8 cellular contexts compared by ENCODE assay signal in the genomic region with DNA sequence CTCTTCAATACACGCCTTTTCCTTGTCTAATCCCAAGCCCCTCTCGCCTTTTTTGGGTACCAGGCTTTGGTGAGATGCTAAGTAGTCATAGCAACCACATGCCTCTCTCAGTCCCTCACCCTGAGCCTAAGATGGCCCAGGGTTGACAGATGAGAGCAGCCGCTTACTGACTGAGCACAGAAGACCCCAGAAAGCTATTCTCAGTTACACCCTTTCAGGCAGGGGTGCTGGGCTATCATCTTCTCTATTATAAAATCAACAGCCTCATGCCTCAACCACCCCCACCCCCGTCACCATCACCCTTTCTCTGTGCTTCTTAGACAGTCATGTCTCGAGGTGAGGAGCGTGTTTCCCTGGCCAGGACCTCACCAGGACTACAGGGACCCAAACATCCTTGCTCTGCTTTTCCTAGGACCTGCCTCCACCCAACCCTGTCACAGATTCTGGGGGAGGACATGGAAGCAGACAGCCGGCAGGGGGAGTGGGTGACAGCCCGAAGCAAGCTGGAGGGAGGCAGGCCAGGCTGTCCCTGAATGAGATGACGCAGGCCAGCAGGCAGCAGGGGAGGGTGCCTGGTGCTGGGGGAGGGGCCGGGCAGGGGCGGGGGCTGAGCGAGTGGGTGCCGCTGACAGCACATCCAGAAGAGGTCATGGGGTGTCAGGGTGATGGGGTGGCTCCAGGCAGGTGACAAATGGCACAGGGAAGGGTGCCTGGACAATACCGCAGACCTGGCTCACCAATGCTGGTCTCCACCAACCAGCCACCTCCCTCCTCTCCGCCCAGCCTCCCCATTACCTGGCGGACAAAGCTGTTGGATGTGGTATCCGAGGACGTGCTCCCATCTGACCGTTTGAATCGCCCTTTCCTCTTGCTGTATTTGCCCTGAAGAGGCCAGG. TPM values are rescaled to one million over a fixed set of nuclear protein-coding genes. Genes with fewer than 3 reads are reported as not detected.
DNase-seq lines count a peak whose midpoint lies in the region; ATAC-seq, FAIRE-seq and TF ChIP-seq lines count a peak whose summit lies in the region.

No MANE protein-coding gene starts in this region.

- H3K4me2 ChIP-seq in HepG2 (ENCODE audit: low read depth, low read length), result peak overlapping the region; percentile 48; the same call in 1 of the 2 replicates

- H3K4me1 ChIP-seq in A673 (ENCODE audit: insufficient read depth, low read length, poor library complexity, severe bottlenecking) (peaks cover 22% of the 10 kb centered on the region), HUES6 (ENCODE audit: control insufficient read depth, insufficient read depth, low read length) (peaks cover 29% of the 10 kb centered on the region), HepG2 (ENCODE audit: insufficient read depth, low read length) (peaks cover 40% of the 10 kb centered on the region), kidney (ENCODE audit: control insufficient read depth in 1 of 2, insufficient read depth in 1 of 2, low read depth in 1 of 2, low read length in 2 of 2) (peaks cover 0 to 2% of the 10 kb centered on the region in 2 donors)

- no TSS peak for BruUV-seq in A673 (replicated peaks; lab: Mats Ljungman, UMichigan)
- BruUV-seq in HepG2 (replicated peaks; lab: Mats Ljungman, UMichigan), result no TSS peak

- H2AFZ ChIP-seq in HepG2 (ENCODE audit: low read length), result no peak overlapping the region

- DNase-seq in A673 (ENCODE audit: low spot score), result peak; percentile 72
- peak; percentile 23 to 64 for DNase-seq in cerebellar nuclear complex (lab: John Stamatoyannopoulos, UW)
- DNase-seq in HepG2 (ENCODE audit: low spot score), result peak; percentile 80
- DNase-seq in KBM-7, result no peak
- no peak for DNase-seq in kidney
- no peak for DNase-seq in GM19238 (ENCODE audit: insufficient read length, low spot score)
- DNase-seq in NCI-H446 treated with DMSO at 0.1 percent for 48 hours (lab: John Stamatoyannopoulos, UW), result no peak

- H4K20me1 ChIP-seq in HepG2 (ENCODE audit: insufficient read depth, low read length), result no peaks in the 10 kb centered on the region

- H3K36me3 ChIP-seq in A673 (ENCODE audit: insufficient read depth, low read length, poor library complexity, severe bottlenecking) (peaks cover 3% of the 10 kb centered on the region), HUES6 (ENCODE audit: control insufficient read depth, insufficient read depth, low read length) (peaks cover 29% of the 10 kb centered on the region), HepG2 (replicated peaks in 1 of 2; ENCODE audit: control insufficient read depth in 1 of 2, insufficient read depth in 2 of 2, low read length in 2 of 2) (no peaks in the 10 kb centered on the region), kidney (ENCODE audit: control insufficient read depth in 1 of 2, insufficient read depth in 2 of 2, low read length in 2 of 2) (peaks cover 0 to 4% of the 10 kb centered on the region in 2 donors)

- POLR2A ChIA-PET in A673 (lab: Charles Lee; ENCODE audit: low non-redundant PET) (no interaction called here), HepG2 (lab: Yijun Ruan, JAX) (no interaction called here)

- TF ChIP-seq RAD21 in HepG2 (CRISPR knock-in tag; IDR thresholded peaks at IDR 0.05), result peak; percentile 69

- H3K9me3 ChIP-seq in A673 (ENCODE audit: low read depth, low read length, poor library complexity, severe bottlenecking), result no peaks in the 10 kb centered on the region
- no peaks in the 10 kb centered on the region for H3K9me3 ChIP-seq in HUES6 (ENCODE audit: control insufficient read depth, insufficient read depth, low read depth, low read length)
- H3K9me3 ChIP-seq in HepG2 (ENCODE audit: low read length), result no peaks in the 10 kb centered on the region
- no peaks in the 10 kb centered on the region for H3K9me3 ChIP-seq in kidney (ENCODE audit: control insufficient read depth in 1 of 2, low read length in 2 of 2)

- H3K9ac ChIP-seq in HUES6 (ENCODE audit: low read length), result peak overlapping the region; percentile 49
- no peak overlapping the region for H3K9ac ChIP-seq in HepG2 (ENCODE audit: insufficient read depth, low read depth, low read length)
- H3K9ac ChIP-seq in kidney (ENCODE audit: low read length in 2 of 2), result no peak overlapping the region

- in situ Hi-C loops in HepG2 (cut with HindIII; ENCODE audit: extremely low pct_ligation_motif_present, low pct_unique_long_range_greater_than_20kb), result no loop called here
- in situ Hi-C loops in KBM-7 (cut with MboI; ENCODE audit: low pct_unique_long_range_greater_than_20kb, low sequenced_read_pairs), result no loop called here

- H3K79me2 ChIP-seq in HepG2 (ENCODE audit: insufficient read depth, low read length), result no peaks in the 10 kb centered on the region

- FAIRE-seq in HepG2 (lab: Jason Lieb, UNC), result peak; percentile 90
- FAIRE-seq in kidney (lab: Jason Lieb, UNC), result no peak

- intact Hi-C loops in A673 (cut with micrococcal nuclease; ENCODE audit: unreplicated experiment), result no loop called here
- intact Hi-C loops in HepG2 (cut with micrococcal nuclease; ENCODE audit: unreplicated experiment), result loop anchor here (5.0 kb wide), 1 partner anchor 48 kb away; no protein-coding TSS in a partner anchor
- intact Hi-C loops in kidney (cut with DNase I), result no loop called here

- H3K27me3 ChIP-seq in A673 (replicated peaks; ENCODE audit: insufficient read depth, low read depth, low read length, poor library complexity) (no peaks in the 10 kb centered on the region), HUES6 (ENCODE audit: control insufficient read depth, insufficient read depth, low read length) (no peaks in the 10 kb centered on the region), HepG2 (ENCODE audit: control insufficient read depth in 1 of 2, insufficient read depth in 2 of 2, low read length in 2 of 2) (no peaks in the 10 kb centered on the region)

- no peak for TF ChIP-seq POLR2A in HepG2 (IDR thresholded peaks at IDR 0.05; ENCODE audit: insufficient read depth in 1 of 2, low read depth in 2 of 2, low read length in 2 of 2)

- CTCF ChIA-PET in A673 (lab: Charles Lee), result interaction anchor here (0.6 to 1.3 kb wide), 5 partner anchors 13 to 77 kb away, joined by 3 to 8 read pairs (median 6); no protein-coding TSS in a partner anchor
- CTCF ChIA-PET in HepG2 (lab: Yijun Ruan, JAX; ENCODE audit: low intra/inter-chr PET ratio, low total read pairs), result interaction anchor here (0.9 to 1.7 kb wide), 3 partner anchors 42 to 50 kb away, joined by 3 to 6 read pairs (median 3); no protein-coding TSS in a partner anchor

- no peak overlapping the region for H3K27ac ChIP-seq in A673 (ENCODE audit: low read depth, low read length, poor library complexity, severe bottlenecking)
- no peak overlapping the region for H3K27ac ChIP-seq in HUES6 (ENCODE audit: low read depth, low read length)
- no peak overlapping the region for H3K27ac ChIP-seq in HepG2 (ENCODE audit: extremely low read length, insufficient read depth, low read length)
- no peak overlapping the region for H3K27ac ChIP-seq in kidney (ENCODE audit: low read depth in 2 of 2, low read length in 2 of 2)

- 31% methylated on average over 18 of the region's 20 CpGs for WGBS in HepG2 (ENCODE audit: low lambda C conversion rate)

- H3K4me3 ChIP-seq in A673 (ENCODE audit: low read depth, low read length, poor library complexity, severe bottlenecking) (no peak overlapping the region), HUES6 (ENCODE audit: low read depth, low read length) (peak overlapping the region; percentile 66), HepG2 (replicated peaks in 1 of 3; ENCODE audit: insufficient read depth in 1 of 3, low read depth in 2 of 3, low read length in 3 of 3) (peak overlapping the region in 1 of 3 experiments; percentile 34; a peak in 1 of 6 replicates), kidney (ENCODE audit: low read length in 2 of 2) (no peak overlapping the region)

- peak; percentile 89 for ATAC-seq in HepG2

- TF ChIP-seq EP300 in HepG2 (IDR thresholded peaks at IDR 0.05; ENCODE audit: low read depth in 2 of 2, low read length in 2 of 2) (no peak), HepG2 (CRISPR knock-in tag; IDR thresholded peaks at IDR 0.05; ENCODE audit: borderline replicate concordance) (no peak)

- peak; percentile 56 for TF ChIP-seq CTCF in A673 (conservative IDR thresholded peaks at IDR 0.05; ENCODE audit: low read depth, low read length)
- peak; percentile 69 for TF ChIP-seq CTCF in HepG2 (CRISPR knock-in tag; IDR thresholded peaks at IDR 0.05)
- TF ChIP-seq CTCF in kidney (IDR thresholded peaks at IDR 0.05; ENCODE audit: borderline replicate concordance, extremely low read depth, insufficient read depth), result no peak

RNA-seq across cellular contexts. Expression of gene CACNB1, which starts 3.1 kb away (rescaled TPM):
- total RNA-seq in A673 (2021) (8.0 and 10.4 TPM in 2 replicates), HepG2 (2016; rRNA removed; fragmentation: Illumina TruSeq; extraction: Trizol) (0.60 and 0.75 TPM in 2 replicates), kidney (9.9 TPM)
- 0.26 and 0.71 TPM in 2 replicates for total RNA-seq in HepG2 (2016; cell fraction: cytosol; rRNA removed; fragmentation: Illumina TruSeq; extraction: Trizol; ENCODE audit: low read depth)
- 0.19 and 0.84 TPM in 2 replicates for total RNA-seq in HepG2 (2016; cell fraction: insoluble cytoplasmic fraction; rRNA removed; fragmentation: Illumina TruSeq; extraction: Trizol)
- total RNA-seq in HepG2 (2016; cell fraction: membrane; rRNA removed; fragmentation: Illumina TruSeq; extraction: Trizol), result 0.34 and 0.48 TPM in 2 replicates
- total RNA-seq in HepG2 (2016; cell fraction: nucleus; rRNA removed; fragmentation: Illumina TruSeq; extraction: Trizol), result 1.8 TPM in 2 replicates
- polyA plus RNA-seq in HepG2 (2011; rRNA removed) (1.5 and 2.9 TPM in 2 replicates), kidney (ENCODE audit: insufficient read depth, low read depth, low replicate concordance) (1.4 TPM)
- polyA plus RNA-seq in HepG2 (2011; cell fraction: cytosol; rRNA removed), result 0.50 and 0.51 TPM in 2 replicates
- polyA plus RNA-seq in HepG2 (2011; cell fraction: nucleus; rRNA removed), result 8.4 and 12.2 TPM in 2 replicates
- polyA plus RNA-seq in HepG2 (2012), result 1.3 and 1.5 TPM in 2 replicates
- polyA plus RNA-seq in HepG2 (2016; cell fraction: cytosol; fragmentation: Illumina TruSeq; extraction: Trizol; ENCODE audit: low read depth), result 0.28 and 0.34 TPM in 2 replicates
- polyA plus RNA-seq in HepG2 (2016; cell fraction: insoluble cytoplasmic fraction; fragmentation: Illumina TruSeq; extraction: Trizol; ENCODE audit: low read depth), result 0.47 and 0.96 TPM in 2 replicates
- 0.38 and 0.40 TPM in 2 replicates for polyA plus RNA-seq in HepG2 (2016; cell fraction: membrane; fragmentation: Illumina TruSeq; extraction: Trizol; ENCODE audit: low read depth)
- polyA plus RNA-seq in HepG2 (2016; cell fraction: nucleus; fragmentation: Illumina TruSeq; extraction: Trizol; ENCODE audit: insufficient read depth, low read depth), result 4.7 and 7.2 TPM in 2 replicates
- 4.4 and 8.5 TPM in 2 replicates for polyA minus RNA-seq in HepG2 (2011; rRNA and poly(A)+ RNA removed; ENCODE audit: low replicate concordance)
- 0.40 and 1.3 TPM in 2 replicates for polyA minus RNA-seq in HepG2 (2011; cell fraction: cytosol; rRNA and poly(A)+ RNA removed)
- 3.0 and 5.8 TPM in 2 replicates for polyA minus RNA-seq in HepG2 (2011; cell fraction: nucleus; rRNA and poly(A)+ RNA removed)

RNA-seq across cellular contexts. Expression of gene RPL19, which starts 5.7 kb away (rescaled TPM):
- total RNA-seq in A673 (2021) (950 and 1,115 TPM in 2 replicates), HepG2 (2016; rRNA removed; fragmentation: Illumina TruSeq; extraction: Trizol) (2,768 and 3,257 TPM in 2 replicates), kidney (1,460 TPM)
- total RNA-seq in HepG2 (2016; cell fraction: cytosol; rRNA removed; fragmentation: Illumina TruSeq; extraction: Trizol; ENCODE audit: low read depth), result 3,353 and 3,708 TPM in 2 replicates
- 2,694 and 3,334 TPM in 2 replicates for total RNA-seq in HepG2 (2016; cell fraction: insoluble cytoplasmic fraction; rRNA removed; fragmentation: Illumina TruSeq; extraction: Trizol)
- 5,175 and 5,294 TPM in 2 replicates for total RNA-seq in HepG2 (2016; cell fraction: membrane; rRNA removed; fragmentation: Illumina TruSeq; extraction: Trizol)
- total RNA-seq in HepG2 (2016; cell fraction: nucleus; rRNA removed; fragmentation: Illumina TruSeq; extraction: Trizol), result 990 and 1,076 TPM in 2 replicates
- polyA plus RNA-seq in HepG2 (2011; rRNA removed) (2,522 and 2,554 TPM in 2 replicates), kidney (ENCODE audit: insufficient read depth, low read depth, low replicate concordance) (2,512 TPM)
- 3,383 and 3,728 TPM in 2 replicates for polyA plus RNA-seq in HepG2 (2011; cell fraction: cytosol; rRNA removed)
- 768 and 1,029 TPM in 2 replicates for polyA plus RNA-seq in HepG2 (2011; cell fraction: nucleus; rRNA removed)
- 2,340 and 2,506 TPM in 2 replicates for polyA plus RNA-seq in HepG2 (2012)
- polyA plus RNA-seq in HepG2 (2016; cell fraction: cytosol; fragmentation: Illumina TruSeq; extraction: Trizol; ENCODE audit: low read depth), result 5,160 and 5,701 TPM in 2 replicates
- polyA plus RNA-seq in HepG2 (2016; cell fraction: insoluble cytoplasmic fraction; fragmentation: Illumina TruSeq; extraction: Trizol; ENCODE audit: low read depth), result 4,287 and 4,430 TPM in 2 replicates
- 6,675 and 6,831 TPM in 2 replicates for polyA plus RNA-seq in HepG2 (2016; cell fraction: membrane; fragmentation: Illumina TruSeq; extraction: Trizol; ENCODE audit: low read depth)
- polyA plus RNA-seq in HepG2 (2016; cell fraction: nucleus; fragmentation: Illumina TruSeq; extraction: Trizol; ENCODE audit: insufficient read depth, low read depth), result 2,116 and 2,174 TPM in 2 replicates
- 413 and 602 TPM in 2 replicates for polyA minus RNA-seq in HepG2 (2011; rRNA and poly(A)+ RNA removed; ENCODE audit: low replicate concordance)
- polyA minus RNA-seq in HepG2 (2011; cell fraction: cytosol; rRNA and poly(A)+ RNA removed), result 764 and 846 TPM in 2 replicates
- 184 and 212 TPM in 2 replicates for polyA minus RNA-seq in HepG2 (2011; cell fraction: nucleus; rRNA and poly(A)+ RNA removed)

RNA-seq across cellular contexts. Expression of gene ARL5C, which starts 28.4 kb away (rescaled TPM):
- total RNA-seq in A673 (2021) (not detected in 2 replicates), HepG2 (2016; rRNA removed; fragmentation: Illumina TruSeq; extraction: Trizol) (not detected in 2 replicates), kidney (not detected)
- not detected in 2 replicates for total RNA-seq in HepG2 (2016; cell fraction: cytosol; rRNA removed; fragmentation: Illumina TruSeq; extraction: Trizol; ENCODE audit: low read depth)
- not detected in 2 replicates for total RNA-seq in HepG2 (2016; cell fraction: insoluble cytoplasmic fraction; rRNA removed; fragmentation: Illumina TruSeq; extraction: Trizol)
- total RNA-seq in HepG2 (2016; cell fraction: membrane; rRNA removed; fragmentation: Illumina TruSeq; extraction: Trizol), result not detected in 2 replicates
- total RNA-seq in HepG2 (2016; cell fraction: nucleus; rRNA removed; fragmentation: Illumina TruSeq; extraction: Trizol), result not detected in 2 replicates
- polyA plus RNA-seq in HepG2 (2011; rRNA removed) (not detected in 2 replicates), kidney (ENCODE audit: insufficient read depth, low read depth, low replicate concordance) (not detected)
- not detected in 2 replicates for polyA plus RNA-seq in HepG2 (2011; cell fraction: cytosol; rRNA removed)
- polyA plus RNA-seq in HepG2 (2011; cell fraction: nucleus; rRNA removed), result not detected in 2 replicates
- not detected in 2 replicates for polyA plus RNA-seq in HepG2 (2012)
- polyA plus RNA-seq in HepG2 (2016; cell fraction: cytosol; fragmentation: Illumina TruSeq; extraction: Trizol; ENCODE audit: low read depth), result not detected in 2 replicates
- polyA plus RNA-seq in HepG2 (2016; cell fraction: insoluble cytoplasmic fraction; fragmentation: Illumina TruSeq; extraction: Trizol; ENCODE audit: low read depth), result not detected in 2 replicates
- not detected in 2 replicates for polyA plus RNA-seq in HepG2 (2016; cell fraction: membrane; fragmentation: Illumina TruSeq; extraction: Trizol; ENCODE audit: low read depth)
- not detected in 2 replicates for polyA plus RNA-seq in HepG2 (2016; cell fraction: nucleus; fragmentation: Illumina TruSeq; extraction: Trizol; ENCODE audit: insufficient read depth, low read depth)
- 0.09 TPM in 1 of 2 replicates, not detected in the other for polyA minus RNA-seq in HepG2 (2011; rRNA and poly(A)+ RNA removed; ENCODE audit: low replicate concordance)
- polyA minus RNA-seq in HepG2 (2011; cell fraction: cytosol; rRNA and poly(A)+ RNA removed), result not detected in 2 replicates
- not detected in 2 replicates for polyA minus RNA-seq in HepG2 (2011; cell fraction: nucleus; rRNA and poly(A)+ RNA removed)

RNA-seq across cellular contexts. Expression of gene STAC2, which starts 31.4 kb away (rescaled TPM):
- total RNA-seq in A673 (2021) (1.3 and 2.8 TPM in 2 replicates), HepG2 (2016; rRNA removed; fragmentation: Illumina TruSeq; extraction: Trizol) (not detected in 2 replicates), kidney (15.3 TPM)
- total RNA-seq in HepG2 (2016; cell fraction: cytosol; rRNA removed; fragmentation: Illumina TruSeq; extraction: Trizol; ENCODE audit: low read depth), result not detected in 2 replicates
- not detected in 2 replicates for total RNA-seq in HepG2 (2016; cell fraction: insoluble cytoplasmic fraction; rRNA removed; fragmentation: Illumina TruSeq; extraction: Trizol)
- total RNA-seq in HepG2 (2016; cell fraction: membrane; rRNA removed; fragmentation: Illumina TruSeq; extraction: Trizol), result not detected in 2 replicates
- not detected in 2 replicates for total RNA-seq in HepG2 (2016; cell fraction: nucleus; rRNA removed; fragmentation: Illumina TruSeq; extraction: Trizol)
- polyA plus RNA-seq in HepG2 (2011; rRNA removed) (not detected in 2 replicates), kidney (ENCODE audit: insufficient read depth, low read depth, low replicate concordance) (18.9 TPM)
- polyA plus RNA-seq in HepG2 (2011; cell fraction: cytosol; rRNA removed), result not detected in 2 replicates
- not detected in 2 replicates for polyA plus RNA-seq in HepG2 (2011; cell fraction: nucleus; rRNA removed)
- polyA plus RNA-seq in HepG2 (2012), result not detected in 2 replicates
- 0.02 TPM in 1 of 2 replicates, not detected in the other for polyA plus RNA-seq in HepG2 (2016; cell fraction: cytosol; fragmentation: Illumina TruSeq; extraction: Trizol; ENCODE audit: low read depth)
- polyA plus RNA-seq in HepG2 (2016; cell fraction: insoluble cytoplasmic fraction; fragmentation: Illumina TruSeq; extraction: Trizol; ENCODE audit: low read depth), result not detected in 2 replicates
- polyA plus RNA-seq in HepG2 (2016; cell fraction: membrane; fragmentation: Illumina TruSeq; extraction: Trizol; ENCODE audit: low read depth), result not detected in 2 replicates
- not detected in 2 replicates for polyA plus RNA-seq in HepG2 (2016; cell fraction: nucleus; fragmentation: Illumina TruSeq; extraction: Trizol; ENCODE audit: insufficient read depth, low read depth)
- polyA minus RNA-seq in HepG2 (2011; rRNA and poly(A)+ RNA removed; ENCODE audit: low replicate concordance), result 0.37 TPM in 1 of 2 replicates, not detected in the other
- polyA minus RNA-seq in HepG2 (2011; cell fraction: cytosol; rRNA and poly(A)+ RNA removed), result not detected in 2 replicates
- not detected in 2 replicates for polyA minus RNA-seq in HepG2 (2011; cell fraction: nucleus; rRNA and poly(A)+ RNA removed)

RNA-seq across cellular contexts. Expression of gene PLXDC1, which starts 42.9 kb away (rescaled TPM):
- total RNA-seq in A673 (2021) (0.28 and 0.75 TPM in 2 replicates), HepG2 (2016; rRNA removed; fragmentation: Illumina TruSeq; extraction: Trizol) (not detected in 2 replicates), kidney (11.1 TPM)
- not detected in 2 replicates for total RNA-seq in HepG2 (2016; cell fraction: cytosol; rRNA removed; fragmentation: Illumina TruSeq; extraction: Trizol; ENCODE audit: low read depth)
- not detected in 2 replicates for total RNA-seq in HepG2 (2016; cell fraction: insoluble cytoplasmic fraction; rRNA removed; fragmentation: Illumina TruSeq; extraction: Trizol)
- not detected in 2 replicates for total RNA-seq in HepG2 (2016; cell fraction: membrane; rRNA removed; fragmentation: Illumina TruSeq; extraction: Trizol)
- not detected in 2 replicates for total RNA-seq in HepG2 (2016; cell fraction: nucleus; rRNA removed; fragmentation: Illumina TruSeq; extraction: Trizol)
- polyA plus RNA-seq in HepG2 (2011; rRNA removed) (not detected in 2 replicates), kidney (ENCODE audit: insufficient read depth, low read depth, low replicate concordance) (4.5 TPM)
- polyA plus RNA-seq in HepG2 (2011; cell fraction: cytosol; rRNA removed), result not detected in 2 replicates
- polyA plus RNA-seq in HepG2 (2011; cell fraction: nucleus; rRNA removed), result not detected in 2 replicates
- polyA plus RNA-seq in HepG2 (2012), result not detected in 2 replicates
- not detected in 2 replicates for polyA plus RNA-seq in HepG2 (2016; cell fraction: cytosol; fragmentation: Illumina TruSeq; extraction: Trizol; ENCODE audit: low read depth)
- polyA plus RNA-seq in HepG2 (2016; cell fraction: insoluble cytoplasmic fraction; fragmentation: Illumina TruSeq; extraction: Trizol; ENCODE audit: low read depth), result not detected in 2 replicates
- not detected in 2 replicates for polyA plus RNA-seq in HepG2 (2016; cell fraction: membrane; fragmentation: Illumina TruSeq; extraction: Trizol; ENCODE audit: low read depth)
- not detected in 2 replicates for polyA plus RNA-seq in HepG2 (2016; cell fraction: nucleus; fragmentation: Illumina TruSeq; extraction: Trizol; ENCODE audit: insufficient read depth, low read depth)
- 0.44 TPM in 1 of 2 replicates, not detected in the other for polyA minus RNA-seq in HepG2 (2011; rRNA and poly(A)+ RNA removed; ENCODE audit: low replicate concordance)
- polyA minus RNA-seq in HepG2 (2011; cell fraction: cytosol; rRNA and poly(A)+ RNA removed), result not detected in 2 replicates
- not detected in 2 replicates for polyA minus RNA-seq in HepG2 (2011; cell fraction: nucleus; rRNA and poly(A)+ RNA removed)

Comparison
In these comparisons a context has a peak if more than half of its experiments do, and no peak if none do; other contexts are left out.
1. DNase-seq: peak in A673 (single experiment), cerebellar nuclear complex (2 of 2) and HepG2 (single experiment); none in KBM-7 (single experiment), kidney (single experiment), GM19238 (single experiment) and NCI-H446 treated with DMSO at 0.1 percent for 48 hours (single experiment).